Comparison of ENCODE assay signal across 20 cellular contexts in genomic region chr5:134103397-134103796, GRCh38. TPM values are rescaled to one million over a fixed set of nuclear protein-coding genes. Genes with fewer than 3 reads are reported as not detected.
DNase-seq lines count a peak whose midpoint lies in the region; ATAC-seq and TF ChIP-seq lines count a peak whose summit lies in the region.
"Had no signal": no experiment of that assay in that cellular context is flagged by ENCODE, and none has a peak within 500 bp of the region (broad histone marks: within the 10 kb centered on the region; RNA-seq: fewer than 3 reads in every experiment).

No MANE protein-coding gene starts in this region.

- 85% methylated on average over 9 of the region's 9 CpGs for WGBS in right cardiac atrium
- 79 to 87% methylated on average over 6 to 9 of the region's 9 CpGs for WGBS in upper lobe of left lung, 2 donors
- 80 to 93% (median 87%) methylated on average over 5 to 9 of the region's 9 CpGs for WGBS in adrenal gland, 4 donors

- H3K4me1 ChIP-seq in right cardiac atrium (ENCODE audit: control insufficient read depth, insufficient read depth, low read length) = no peaks in the 10 kb centered on the region
- peaks cover 0 to 12% (median 3%) of the 10 kb centered on the region in 4 donors for H3K4me1 ChIP-seq in upper lobe of left lung
- no peaks in the 10 kb centered on the region for H3K4me1 ChIP-seq in adrenal gland (replicated peaks in 1 of 2)
- H3K4me1 ChIP-seq: vagina had no signal

- no peak for TF ChIP-seq CTCF in activated CD8-positive, alpha-beta T cell treated with anti-CD3 and anti-CD28 coated beads for 36 hours (IDR thresholded peaks at IDR 0.05)
- TF ChIP-seq CTCF in upper lobe of left lung (IDR thresholded peaks at IDR 0.05) (no peak), adrenal gland (IDR thresholded peaks at IDR 0.05) (no peak)

- H3K27me3 ChIP-seq in right cardiac atrium (ENCODE audit: control insufficient read depth, insufficient read depth) (no peaks in the 10 kb centered on the region), upper lobe of left lung (no peaks in the 10 kb centered on the region), adrenal gland (no peaks in the 10 kb centered on the region)
- H3K27me3 ChIP-seq: heart left ventricle, vagina had no signal

- ATAC-seq in right cardiac atrium = no peak
- ATAC-seq in left cardiac atrium = no peak
- peak; percentile 6 for ATAC-seq in activated CD8-positive, alpha-beta T cell treated with anti-CD3 and anti-CD28 coated beads for 36 hours
- no peak for ATAC-seq in central memory CD8-positive, alpha-beta T cell (replicated peaks; ENCODE audit: extremely low read depth, poor library complexity, severe bottlenecking)
- no peak for ATAC-seq in upper lobe of left lung (ENCODE audit: low FRiP score in 2 of 2)
- no peak for ATAC-seq in HG03175 (IDR thresholded peaks at IDR 0.05; ENCODE audit: unreplicated experiment)
- ATAC-seq: K562; stimulated activated naive B cell treated with anti-CD40 and anti-IgM and Interleukin-4, amounts not matched to agents 10 μg/mL and 1 μg/mL and 100 μg/mL, for 72 hours had no signal

- TF ChIP-seq POLR2A in upper lobe of left lung (IDR thresholded peaks at IDR 0.05) (no peak), adrenal gland (IDR thresholded peaks at IDR 0.05) (no peak)

- H3K36me3 ChIP-seq in upper lobe of left lung (no peaks in the 10 kb centered on the region), adrenal gland (replicated peaks in 1 of 2) (no peaks in the 10 kb centered on the region)
- H3K36me3 ChIP-seq: heart left ventricle, vagina had no signal

- peaks cover 84% of the 10 kb centered on the region for H3K4me1 Mint-ChIP-seq in activated CD8-positive, alpha-beta T cell treated with anti-CD3 and anti-CD28 coated beads for 36 hours (ENCODE audit: low read depth)
- H3K4me1 Mint-ChIP-seq in central memory CD8-positive, alpha-beta T cell = peaks cover 75% of the 10 kb centered on the region
- H3K4me1 Mint-ChIP-seq in stimulated activated naive CD8-positive, alpha-beta T cell treated with anti-CD3 and anti-CD28 coated beads, Interleukin-15, Interleukin-2, amounts not matched to agents 100 ng/mL and 50 ng/mL, for 24 hours (ENCODE audit: low read depth) = peaks cover 90% of the 10 kb centered on the region

- H3K27ac Mint-ChIP-seq in activated CD8-positive, alpha-beta T cell treated with anti-CD3 and anti-CD28 coated beads for 36 hours = peak overlapping the region; percentile 81
- peak overlapping the region; percentile 97 for H3K27ac Mint-ChIP-seq in central memory CD8-positive, alpha-beta T cell (ENCODE audit: low read depth)
- H3K27ac Mint-ChIP-seq in stimulated activated naive CD8-positive, alpha-beta T cell treated with anti-CD3 and anti-CD28 coated beads, Interleukin-15, Interleukin-2, amounts not matched to agents 100 ng/mL and 50 ng/mL, for 24 hours = peak overlapping the region; percentile 90
- H3K27ac Mint-ChIP-seq: stimulated activated naive B cell treated with anti-CD40 and anti-IgM and Interleukin-4, amounts not matched to agents 10 μg/mL and 1 μg/mL and 100 μg/mL, for 72 hours had no signal

- H3K27ac ChIP-seq in right cardiac atrium (ENCODE audit: low read length) = no peak overlapping the region
- no peak overlapping the region for H3K27ac ChIP-seq in upper lobe of left lung
- H3K27ac ChIP-seq in adrenal gland = no peak overlapping the region
- H3K27ac ChIP-seq: vagina had no signal

- H3K36me3 Mint-ChIP-seq in activated CD8-positive, alpha-beta T cell treated with anti-CD3 and anti-CD28 coated beads for 36 hours (ENCODE audit: low read depth) = no peaks in the 10 kb centered on the region
- peaks cover 10% of the 10 kb centered on the region for H3K36me3 Mint-ChIP-seq in central memory CD8-positive, alpha-beta T cell (ENCODE audit: insufficient read depth)
- no peaks in the 10 kb centered on the region for H3K36me3 Mint-ChIP-seq in stimulated activated naive CD8-positive, alpha-beta T cell treated with anti-CD3 and anti-CD28 coated beads, Interleukin-15, Interleukin-2, amounts not matched to agents 100 ng/mL and 50 ng/mL, for 24 hours (ENCODE audit: low read depth)
- H3K36me3 Mint-ChIP-seq: brain; stimulated activated naive B cell treated with anti-CD40 and anti-IgM and Interleukin-4, amounts not matched to agents 10 μg/mL and 1 μg/mL and 100 μg/mL, for 72 hours had no signal

- no peaks in the 10 kb centered on the region for H3K27me3 Mint-ChIP-seq in activated CD8-positive, alpha-beta T cell treated with anti-CD3 and anti-CD28 coated beads for 36 hours
- H3K27me3 Mint-ChIP-seq in central memory CD8-positive, alpha-beta T cell = no peaks in the 10 kb centered on the region
- H3K27me3 Mint-ChIP-seq in stimulated activated naive CD8-positive, alpha-beta T cell treated with anti-CD3 and anti-CD28 coated beads, Interleukin-15, Interleukin-2, amounts not matched to agents 100 ng/mL and 50 ng/mL, for 24 hours = no peaks in the 10 kb centered on the region
- H3K27me3 Mint-ChIP-seq: stimulated activated naive B cell treated with anti-CD40 and anti-IgM and Interleukin-4, amounts not matched to agents 10 μg/mL and 1 μg/mL and 100 μg/mL, for 72 hours had no signal

- H3K4me3 ChIP-seq in right cardiac atrium (ENCODE audit: low read length) (no peak overlapping the region), upper lobe of left lung (no peak overlapping the region), adrenal gland (no peak overlapping the region)
- H3K4me3 ChIP-seq: heart left ventricle, K562, vagina had no signal

- TF ChIP-seq EP300 in upper lobe of left lung (IDR thresholded peaks at IDR 0.05) = no peak

- H3K4me3 Mint-ChIP-seq in activated CD8-positive, alpha-beta T cell treated with anti-CD3 and anti-CD28 coated beads for 36 hours = peak overlapping the region; percentile 36
- peak overlapping the region; percentile 60 for H3K4me3 Mint-ChIP-seq in central memory CD8-positive, alpha-beta T cell
- H3K4me3 Mint-ChIP-seq in stimulated activated naive CD8-positive, alpha-beta T cell treated with anti-CD3 and anti-CD28 coated beads, Interleukin-15, Interleukin-2, amounts not matched to agents 100 ng/mL and 50 ng/mL, for 24 hours = peak overlapping the region; percentile 43
- H3K4me3 Mint-ChIP-seq: brain, neural crest cell had no signal

- H3K9me3 Mint-ChIP-seq in activated CD8-positive, alpha-beta T cell treated with anti-CD3 and anti-CD28 coated beads for 36 hours = no peaks in the 10 kb centered on the region
- H3K9me3 Mint-ChIP-seq in central memory CD8-positive, alpha-beta T cell = no peaks in the 10 kb centered on the region
- no peaks in the 10 kb centered on the region for H3K9me3 Mint-ChIP-seq in stimulated activated naive CD8-positive, alpha-beta T cell treated with anti-CD3 and anti-CD28 coated beads, Interleukin-15, Interleukin-2, amounts not matched to agents 100 ng/mL and 50 ng/mL, for 24 hours
- H3K9me3 Mint-ChIP-seq: activated T-helper 2 cell treated with anti-CD3 and anti-CD28 coated beads, Interferon-gamma antibody, Interleukin-2, Interleukin-4, amounts not matched to agents 10 μg/mL and 5 μg/mL and 100 μg/mL, durations not matched to agents 14 hours and 24 hours and 36 hours; brain; neural crest cell; stimulated activated naive B cell treated with anti-CD40 and anti-IgM and Interleukin-4, amounts not matched to agents 10 μg/mL and 1 μg/mL and 100 μg/mL, for 72 hours had no signal

- DNase-seq in right cardiac atrium = peak in 2 of 3 donors; percentile 42 to 48
- no peak for DNase-seq in left cardiac atrium
- DNase-seq in activated CD8-positive, alpha-beta T cell treated with anti-CD3 and anti-CD28 coated beads for 36 hours = peak; percentile 63
- no peak for DNase-seq in central memory CD8-positive, alpha-beta T cell (ENCODE audit: low spot score in 2 of 2)
- no peak for DNase-seq in upper lobe of left lung
- no peak for DNase-seq in adrenal gland
- DNase-seq: dermis blood vessel endothelial cell; heart left ventricle; islet precursor cell; NCI-H1048; NCI-H748 treated with DMSO at 0.1 percent for 48 hours; retina; stimulated activated naive B cell treated with anti-CD40 and anti-IgM and Interleukin-4, amounts not matched to agents 10 μg/mL and 1 μg/mL and 100 μg/mL, for 72 hours had no signal

- POLR2A ChIA-PET in activated CD8-positive, alpha-beta T cell treated with anti-CD3 and anti-CD28 coated beads for 36 hours (lab: Charles Lee) = interaction anchor here (0.6 to 2.5 kb wide), 6 partner anchors 17 to 98 kb away, joined by 3 to 10 read pairs (median 4); partner anchors contain the start of genes SKP1 and VDAC1

- CTCF ChIA-PET in activated CD8-positive, alpha-beta T cell treated with anti-CD3 and anti-CD28 coated beads for 36 hours (lab: Charles Lee) = interaction anchor here (1.6 to 4.8 kb wide), 5 partner anchors 27 to 58 kb away, joined by 4 to 44 read pairs (median 8); no protein-coding TSS in a partner anchor

- H3K9me3 ChIP-seq in right cardiac atrium (ENCODE audit: control insufficient read depth, low read length) (no peaks in the 10 kb centered on the region), upper lobe of left lung (no peaks in the 10 kb centered on the region), adrenal gland (replicated peaks in 1 of 3) (no peaks in the 10 kb centered on the region)
- H3K9me3 ChIP-seq: heart left ventricle, vagina had no signal

- intact Hi-C loops in right cardiac atrium (cut with DNase I) (loop anchor here in 3 of 4 donors (5.0 kb wide), 1 partner anchor 39 kb away; no protein-coding TSS in a partner anchor), left cardiac atrium (cut with DNase I) (loop anchor here (5.0 kb wide), 1 partner anchor 39 kb away; no protein-coding TSS in a partner anchor), adrenal gland (cut with DNase I) (loop anchor here in 1 of 2 donors (5.0 kb wide), 1 partner anchor 39 kb away; no protein-coding TSS in a partner anchor)
- intact Hi-C loops in activated CD8-positive, alpha-beta T cell treated with anti-CD3 and anti-CD28 coated beads for 36 hours (cut with micrococcal nuclease) = loop anchor here (5.0 kb wide), 2 partner anchors 36 to 66 kb away; no protein-coding TSS in a partner anchor

RNA-seq across cellular contexts. Expression of gene TCF7, which starts 11.1 kb away (rescaled TPM):
- total RNA-seq in right cardiac atrium (1 to 10 TPM; 1.3 to 4.0 (median 3.4) TPM), left cardiac atrium (1 to 10 TPM; 2.4 to 3.3 TPM), upper lobe of left lung (1 to 10 TPM; 3.5 to 7.4 (median 5.8) TPM), adrenal gland (1 to 10 TPM; 6.2 to 9.6 (median 7.6) TPM)
- polyA plus RNA-seq in right cardiac atrium (4.4 TPM), adrenal gland (1 to 10 TPM; 3.9 to 5.4 (median 5.1) TPM)
- total RNA-seq in activated CD8-positive, alpha-beta T cell treated with anti-CD3 and anti-CD28 coated beads for 36 hours = 10 to 100 TPM; 47.4 to 50.3 TPM

Comparison
In these comparisons a context has a peak if more than half of its experiments do, and no peak if none do; other contexts are left out.
1. DNase-seq: peak in right cardiac atrium (2 of 3) and activated CD8-positive, alpha-beta T cell treated with anti-CD3 and anti-CD28 coated beads for 36 hours (single experiment); none in left cardiac atrium (single experiment), central memory CD8-positive, alpha-beta T cell (0 of 2), upper lobe of left lung (0 of 2) and adrenal gland (0 of 7).
2. RNA of gene TCF7, which starts 11.1 kb away (total RNA-seq): 47.4 to 50.3 TPM in activated CD8-positive, alpha-beta T cell treated with anti-CD3 and anti-CD28 coated beads for 36 hours; 6.2 to 9.6 TPM in adrenal gland, 3.5 to 7.4 TPM in upper lobe of left lung, 1.3 to 4.0 TPM in right cardiac atrium and 2.4 to 3.3 TPM in left cardiac atrium; every median in the first group is over 4 times any median in the second.
3. Peak in every context shown above with its lines, with median percentiles within 50 percentile points of each other: H3K27ac Mint-ChIP-seq and H3K4me3 Mint-ChIP-seq.